In the genomic region with DNA sequence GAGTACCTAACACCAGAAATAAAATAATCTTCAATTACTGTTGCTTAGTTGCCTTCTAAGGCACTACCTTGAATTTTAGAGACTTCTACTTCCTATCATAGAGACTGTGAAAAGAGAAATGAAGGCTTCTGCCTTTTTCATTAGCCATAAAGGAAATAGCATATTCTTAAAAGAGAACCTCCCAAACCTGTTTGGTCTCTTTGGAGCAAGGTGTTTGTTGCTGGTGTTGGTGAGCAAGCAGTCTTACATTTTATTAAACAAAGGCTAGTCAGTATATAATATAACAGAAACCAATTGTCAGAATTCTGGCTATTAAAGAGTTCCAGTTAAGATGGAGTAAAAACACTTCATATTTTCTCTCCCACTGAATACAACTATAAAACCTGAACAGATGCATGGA, we compare ENCODE assay signal across 20 cellular contexts.
"Had no signal": no experiment of that assay in that cellular context is flagged by ENCODE, and none has a peak within 500 bp of the region (broad histone marks: within the 10 kb centered on the region; RNA-seq: fewer than 3 reads in every experiment).

No MANE protein-coding gene starts in this region.

- H3K27ac Mint-ChIP-seq: activated B cell treated with CpG ODN at 0.5 μM for 24 hours; activated naive CD8-positive, alpha-beta T cell treated with anti-CD3 and anti-CD28 coated beads for 36 hours; activated T-cell treated with anti-CD3 and anti-CD28 coated beads, Interleukin-2, amount 50 U/mL, for 72 hours; dendritic cell treated with granulocyte-macrophage colony-stimulating factor and Interleukin-4, amounts not matched to agents 40 ng/mL and 50 ng/mL, for 4 days; effector memory CD8-positive, alpha-beta T cell; memory B cell; natural killer cell; stimulated activated memory B cell treated with anti-CD40 and anti-IgM and Interleukin-4, amounts not matched to agents 10 μg/mL and 1 μg/mL and 100 μg/mL, for 72 hours; T-helper 1 cell treated with Interleukin-12 subunit alpha and Interleukin-12 subunit beta and Interleukin-4 antibody, amounts not matched to agents 30 μg/mL and 1 μg/mL, for 36 hours had no signal

- ATAC-seq: activated T-cell treated with anti-CD3 and anti-CD28 coated beads, Interleukin-2, amount 50 U/mL, for 72 hours; effector memory CD8-positive, alpha-beta T cell; natural killer cell; stimulated activated memory B cell treated with anti-CD40 and anti-IgM and Interleukin-4, amounts not matched to agents 10 μg/mL and 1 μg/mL and 100 μg/mL, for 72 hours had no signal

- H3K36me3 Mint-ChIP-seq: natural killer cell had no signal

- DNase-seq: activated B cell treated with CpG ODN at 0.5 μM for 24 hours; activated CD4-positive, alpha-beta T cell treated with anti-CD3 and anti-CD28 coated beads for 48 hours; activated CD8-positive, alpha-beta memory T cell treated with anti-CD3 and anti-CD28 coated beads, Interleukin-2, amount 50 U/mL, for 48 hours; activated gamma-delta T cell treated with Interleukin-2 at 50 U/mL for 16 hours; activated naive CD8-positive, alpha-beta T cell treated with anti-CD3 and anti-CD28 coated beads for 36 hours; activated T-cell treated with anti-CD3 and anti-CD28 coated beads, Interleukin-2, amount 50 U/mL, for 72 hours; brain microvascular endothelial cell; effector memory CD8-positive, alpha-beta T cell; left ventricle myocardium inferior; natural killer cell; retina; stimulated activated CD4-positive, alpha-beta T cell treated with anti-CD3 and anti-CD28 coated beads, Interleukin-2, amount 100 ng/mL, for 48 hours; tibial artery; uterus had no signal

- H3K4me3 Mint-ChIP-seq: activated B cell treated with CpG ODN at 0.5 μM for 24 hours; activated naive CD8-positive, alpha-beta T cell treated with anti-CD3 and anti-CD28 coated beads for 36 hours; activated T-cell treated with anti-CD3 and anti-CD28 coated beads, Interleukin-2, amount 50 U/mL, for 72 hours; dendritic cell treated with granulocyte-macrophage colony-stimulating factor and Interleukin-4, amounts not matched to agents 40 ng/mL and 50 ng/mL, for 4 days; effector memory CD8-positive, alpha-beta T cell; memory B cell; natural killer cell; stimulated activated memory B cell treated with anti-CD40 and anti-IgM and Interleukin-4, amounts not matched to agents 10 μg/mL and 1 μg/mL and 100 μg/mL, for 72 hours; T-helper 1 cell treated with Interleukin-12 subunit alpha and Interleukin-12 subunit beta and Interleukin-4 antibody, amounts not matched to agents 30 μg/mL and 1 μg/mL, for 36 hours had no signal

- H3K4me1 Mint-ChIP-seq: activated B cell treated with CpG ODN at 0.5 μM for 24 hours; activated naive CD8-positive, alpha-beta T cell treated with anti-CD3 and anti-CD28 coated beads for 36 hours; memory B cell; natural killer cell; stimulated activated memory B cell treated with anti-CD40 and anti-IgM and Interleukin-4, amounts not matched to agents 10 μg/mL and 1 μg/mL and 100 μg/mL, for 72 hours had no signal

- H3K27ac ChIP-seq: brain microvascular endothelial cell, left ventricle myocardium inferior, neutrophil, parathyroid adenoma, tibial artery, uterus had no signal

- H3K27me3 Mint-ChIP-seq: activated B cell treated with CpG ODN at 0.5 μM for 24 hours; activated naive CD8-positive, alpha-beta T cell treated with anti-CD3 and anti-CD28 coated beads for 36 hours; dendritic cell treated with granulocyte-macrophage colony-stimulating factor and Interleukin-4, amounts not matched to agents 40 ng/mL and 50 ng/mL, for 4 days; effector memory CD8-positive, alpha-beta T cell; memory B cell; stimulated activated memory B cell treated with anti-CD40 and anti-IgM and Interleukin-4, amounts not matched to agents 10 μg/mL and 1 μg/mL and 100 μg/mL, for 72 hours had no signal
